Comparison of ENCODE assay signal across 1 cellular context in genomic region chr17:37745801-37746426, GRCh38.
TF ChIP-seq lines count a peak whose summit lies in the region.

No MANE protein-coding gene starts in this region.

TF ChIP-seq in HepG2, 621 proteins besides CTCF, POLR2A, EP300 and RAD21 (continues in another document):
- TF ChIP-seq HIC2 (CRISPR knock-in tag; IDR thresholded peaks at IDR 0.05; ENCODE audit: low read depth) = no peak
- no peak for TF ChIP-seq MAZ (IDR thresholded peaks at IDR 0.05; ENCODE audit: borderline replicate concordance, low read depth, low read length)
- no peak for TF ChIP-seq MAZ (CRISPR knock-in tag; IDR thresholded peaks at IDR 0.05; ENCODE audit: low read depth)
- 0 out of 2 replicates have a peak, but pooled peaks have one; percentile 37 for TF ChIP-seq ZC3H13 (CRISPR knock-in tag; IDR thresholded peaks at IDR 0.05)
- no peak for TF ChIP-seq TEAD2 (CRISPR knock-in tag; IDR thresholded peaks at IDR 0.05)
- no peak for TF ChIP-seq ZBTB8A (CRISPR knock-in tag; IDR thresholded peaks at IDR 0.05; ENCODE audit: borderline replicate concordance, low read depth)
- no peak for TF ChIP-seq ZNF83 (CRISPR knock-in tag; IDR thresholded peaks at IDR 0.05; ENCODE audit: borderline replicate concordance)
- TF ChIP-seq ATF1 (CRISPR knock-in tag; IDR thresholded peaks at IDR 0.05) = no peak
- no peak for TF ChIP-seq NFAT5 (CRISPR knock-in tag; IDR thresholded peaks at IDR 0.05)
- TF ChIP-seq TOPORS (CRISPR knock-in tag; IDR thresholded peaks at IDR 0.05) = no peak
- TF ChIP-seq ZNF333 (CRISPR knock-in tag; IDR thresholded peaks at IDR 0.05; ENCODE audit: borderline replicate concordance) = no peak
- TF ChIP-seq ARHGAP35 (CRISPR knock-in tag; IDR thresholded peaks at IDR 0.05; ENCODE audit: borderline replicate concordance) = no peak
- TF ChIP-seq ZNF839 (CRISPR knock-in tag; IDR thresholded peaks at IDR 0.05; ENCODE audit: borderline replicate concordance) = no peak
- TF ChIP-seq ZSCAN5A (CRISPR knock-in tag; IDR thresholded peaks at IDR 0.05; ENCODE audit: borderline replicate concordance) = no peak
- 0 out of 2 replicates have a peak, but pooled peaks have one; percentile 7 for TF ChIP-seq ZNF816 (CRISPR knock-in tag; IDR thresholded peaks at IDR 0.05; ENCODE audit: borderline replicate concordance)
- no peak for TF ChIP-seq FOXA3 (CRISPR knock-in tag; IDR thresholded peaks at IDR 0.05)
- TF ChIP-seq ZBTB40 (IDR thresholded peaks at IDR 0.05) = no peak
- TF ChIP-seq ZBTB40 (CRISPR knock-in tag; IDR thresholded peaks at IDR 0.05) = peak; percentile 8; the same call in 1 of the 2 replicates
- no peak for TF ChIP-seq ZNF326 (CRISPR knock-in tag; IDR thresholded peaks at IDR 0.05; ENCODE audit: borderline replicate concordance)
- TF ChIP-seq HMGXB3 (CRISPR knock-in tag; IDR thresholded peaks at IDR 0.05; ENCODE audit: borderline replicate concordance) = no peak
- TF ChIP-seq NKX3-1 (CRISPR knock-in tag; IDR thresholded peaks at IDR 0.05) = no peak
- TF ChIP-seq KAT8 (CRISPR knock-in tag; IDR thresholded peaks at IDR 0.05) = no peak
- TF ChIP-seq NFYC (CRISPR knock-in tag; IDR thresholded peaks at IDR 0.05) = no peak
- TF ChIP-seq NR2C2 (CRISPR knock-in tag; IDR thresholded peaks at IDR 0.05; ENCODE audit: borderline replicate concordance) = no peak
- no peak for TF ChIP-seq CSRNP2 (CRISPR knock-in tag; conservative IDR thresholded peaks at IDR 0.05; ENCODE audit: low read depth)
- no peak for TF ChIP-seq AKAP8 (CRISPR knock-in tag; IDR thresholded peaks at IDR 0.05)
- TF ChIP-seq ZSCAN30 (CRISPR knock-in tag; IDR thresholded peaks at IDR 0.05) = no peak
- no peak for TF ChIP-seq ZBTB39 (CRISPR knock-in tag; IDR thresholded peaks at IDR 0.05)
- 0 out of 2 replicates have a peak, but pooled peaks have one; percentile 9 for TF ChIP-seq PHF20 (CRISPR knock-in tag; IDR thresholded peaks at IDR 0.05)
- no peak for TF ChIP-seq GZF1 (CRISPR knock-in tag; IDR thresholded peaks at IDR 0.05)
